ENCODE assay signal across 14 cellular contexts in the genomic region with DNA sequence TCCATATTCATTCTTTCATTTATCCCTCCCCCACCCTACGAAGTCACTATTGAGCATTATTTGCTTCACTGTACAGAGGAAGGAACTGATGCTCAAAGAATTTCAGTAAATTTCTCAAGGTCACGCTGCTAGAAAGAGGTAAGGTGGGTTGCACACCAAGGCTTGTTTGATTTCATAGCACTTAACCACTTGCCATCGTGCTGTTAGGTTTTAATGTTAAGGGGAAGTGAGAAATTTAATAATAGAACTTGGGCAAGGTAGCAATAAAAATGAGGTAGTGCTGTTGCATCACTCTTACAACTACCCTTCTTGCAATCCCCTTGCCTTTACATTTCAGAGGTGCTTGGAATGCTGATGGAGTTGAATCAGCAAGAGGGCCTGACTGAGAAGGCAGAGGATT.
DNase-seq lines count a peak whose midpoint lies in the region; ATAC-seq and TF ChIP-seq lines count a peak whose summit lies in the region.
"Had no signal": no experiment of that assay in that cellular context is flagged by ENCODE, and none has a peak within 500 bp of the region (broad histone marks: within the 10 kb centered on the region; RNA-seq: fewer than 3 reads in every experiment).

No MANE protein-coding gene starts in this region.

- peak; percentile 74 for ATAC-seq in GM21390 (IDR thresholded peaks at IDR 0.05; ENCODE audit: unreplicated experiment)
- ATAC-seq in HG03280 (IDR thresholded peaks at IDR 0.05; ENCODE audit: unreplicated experiment): peak; percentile 53
- no peak for ATAC-seq in activated CD8-positive, alpha-beta T cell treated with anti-CD3 and anti-CD28 coated beads for 36 hours
- ATAC-seq: activated naive CD8-positive, alpha-beta T cell treated with anti-CD3 and anti-CD28 coated beads, Interleukin-2, amount 50 U/mL, for 24 hours; K562; SK-N-SH treated with all-trans-retinoic acid at 6 μM for 48 hours had no signal

- H3K9me3 ChIP-seq in osteoblast (ENCODE audit: low read depth, low read length): no peaks in the 10 kb centered on the region

- H3K36me3 Mint-ChIP-seq in activated CD8-positive, alpha-beta T cell treated with anti-CD3 and anti-CD28 coated beads for 36 hours (ENCODE audit: low read depth): no peaks in the 10 kb centered on the region
- H3K36me3 Mint-ChIP-seq: activated CD4-positive, alpha-beta memory T cell treated with anti-CD3 and anti-CD28 coated beads for 36 hours had no signal

- POLR2A ChIA-PET in activated CD8-positive, alpha-beta T cell treated with anti-CD3 and anti-CD28 coated beads for 36 hours (lab: Charles Lee): no interaction called here

- H3K4me3 ChIP-seq in GM12864 (ENCODE audit: low read depth, low read length) (no peak overlapping the region), osteoblast (ENCODE audit: insufficient read depth, low read length) (no peak overlapping the region)
- H3K4me3 ChIP-seq: K562 had no signal

- no peak overlapping the region for H2AFZ ChIP-seq in osteoblast (ENCODE audit: low read length)

- no peaks in the 10 kb centered on the region for H3K4me1 Mint-ChIP-seq in activated CD8-positive, alpha-beta T cell treated with anti-CD3 and anti-CD28 coated beads for 36 hours (ENCODE audit: low read depth)

- H3K4me2 ChIP-seq in osteoblast (ENCODE audit: insufficient read depth, low read length): no peak overlapping the region

- peaks cover 2% of the 10 kb centered on the region for H3K27me3 Mint-ChIP-seq in activated CD8-positive, alpha-beta T cell treated with anti-CD3 and anti-CD28 coated beads for 36 hours
- H3K27me3 Mint-ChIP-seq: activated CD4-positive, alpha-beta memory T cell treated with anti-CD3 and anti-CD28 coated beads for 36 hours; activated naive CD8-positive, alpha-beta T cell treated with anti-CD3 and anti-CD28 coated beads, Interleukin-2, amount 50 U/mL, for 24 hours had no signal

- H3K4me3 Mint-ChIP-seq in activated CD8-positive, alpha-beta T cell treated with anti-CD3 and anti-CD28 coated beads for 36 hours: no peak overlapping the region
- H3K4me3 Mint-ChIP-seq: activated CD4-positive, alpha-beta memory T cell treated with anti-CD3 and anti-CD28 coated beads for 36 hours; activated naive CD8-positive, alpha-beta T cell treated with anti-CD3 and anti-CD28 coated beads, Interleukin-2, amount 50 U/mL, for 24 hours; H9 had no signal

- no peaks in the 10 kb centered on the region for H3K79me2 ChIP-seq in osteoblast (ENCODE audit: insufficient read depth, low read length)

- intact Hi-C loops in activated CD8-positive, alpha-beta T cell treated with anti-CD3 and anti-CD28 coated beads for 36 hours (cut with micrococcal nuclease): no loop called here

- TF ChIP-seq CTCF in GM12864 (IDR thresholded peaks at IDR 0.05; ENCODE audit: low read depth, low read length, missing control alignments): no peak
- TF ChIP-seq CTCF in activated CD8-positive, alpha-beta T cell treated with anti-CD3 and anti-CD28 coated beads for 36 hours (IDR thresholded peaks at IDR 0.05): no peak
- TF ChIP-seq CTCF in osteoblast (IDR thresholded peaks at IDR 0.05; ENCODE audit: extremely low read depth, low read depth, low read length): no peak

- H3K27ac ChIP-seq in osteoblast (ENCODE audit: low read depth, low read length): no peak overlapping the region

- H4K20me1 ChIP-seq in osteoblast (ENCODE audit: insufficient read depth, low read length): no peaks in the 10 kb centered on the region

- peaks cover 21% of the 10 kb centered on the region for H3K27me3 ChIP-seq in osteoblast (ENCODE audit: insufficient read depth, low read length)

- no peaks in the 10 kb centered on the region for H3K9me3 Mint-ChIP-seq in activated CD8-positive, alpha-beta T cell treated with anti-CD3 and anti-CD28 coated beads for 36 hours
- H3K9me3 Mint-ChIP-seq: activated CD4-positive, alpha-beta memory T cell treated with anti-CD3 and anti-CD28 coated beads for 36 hours; activated naive CD8-positive, alpha-beta T cell treated with anti-CD3 and anti-CD28 coated beads, Interleukin-2, amount 50 U/mL, for 24 hours had no signal

- CTCF ChIA-PET in activated CD8-positive, alpha-beta T cell treated with anti-CD3 and anti-CD28 coated beads for 36 hours (lab: Charles Lee): no interaction called here

- DNase-seq in GM12864 (ENCODE audit: low read depth) (peak; percentile 53), SKM-1 treated with dmso at 0.1 percent for 144 hours (lab: John Stamatoyannopoulos, UW; ENCODE audit: unreplicated experiment) (peak; percentile 59), osteoblast (ENCODE audit: insufficient read length, low spot score, missing footprints) (no peak), dedifferentiated amniotic fluid mesenchymal stem cell (ENCODE audit: extremely low spot score) (no peak)
- no peak for DNase-seq in activated CD8-positive, alpha-beta T cell treated with anti-CD3 and anti-CD28 coated beads for 36 hours
- no peak for DNase-seq in stimulated activated naive CD4-positive, alpha-beta T cell treated with Interleukin-2 at 50 U/mL for 16 hours (lab: John Stamatoyannopoulos, UW)
- DNase-seq: activated CD4-positive, alpha-beta memory T cell treated with anti-CD3 and anti-CD28 coated beads for 36 hours; activated naive CD8-positive, alpha-beta T cell treated with anti-CD3 and anti-CD28 coated beads, Interleukin-2, amount 50 U/mL, for 24 hours; effector CD8-positive, alpha-beta T cell; H9 had no signal

- no peak overlapping the region for H3K27ac Mint-ChIP-seq in activated CD8-positive, alpha-beta T cell treated with anti-CD3 and anti-CD28 coated beads for 36 hours
- H3K27ac Mint-ChIP-seq: activated CD4-positive, alpha-beta memory T cell treated with anti-CD3 and anti-CD28 coated beads for 36 hours; activated naive CD8-positive, alpha-beta T cell treated with anti-CD3 and anti-CD28 coated beads, Interleukin-2, amount 50 U/mL, for 24 hours; H9 had no signal

- no peaks in the 10 kb centered on the region for H3K36me3 ChIP-seq in osteoblast (ENCODE audit: insufficient read depth, low read length)

- no peaks in the 10 kb centered on the region for H3K4me1 ChIP-seq in osteoblast (ENCODE audit: insufficient read depth, low read length)

Comparison
In these comparisons a context has a peak if more than half of its experiments do, and no peak if none do; other contexts are left out.
1. DNase-seq: peak in GM12864 (single experiment) and SKM-1 treated with dmso at 0.1 percent for 144 hours (single experiment); none in activated CD8-positive, alpha-beta T cell treated with anti-CD3 and anti-CD28 coated beads for 36 hours (single experiment), osteoblast (single experiment), stimulated activated naive CD4-positive, alpha-beta T cell treated with Interleukin-2 at 50 U/mL for 16 hours (single experiment) and dedifferentiated amniotic fluid mesenchymal stem cell (single experiment).